Comparison of ENCODE assay signal across 1 cellular context in the genomic region with DNA sequence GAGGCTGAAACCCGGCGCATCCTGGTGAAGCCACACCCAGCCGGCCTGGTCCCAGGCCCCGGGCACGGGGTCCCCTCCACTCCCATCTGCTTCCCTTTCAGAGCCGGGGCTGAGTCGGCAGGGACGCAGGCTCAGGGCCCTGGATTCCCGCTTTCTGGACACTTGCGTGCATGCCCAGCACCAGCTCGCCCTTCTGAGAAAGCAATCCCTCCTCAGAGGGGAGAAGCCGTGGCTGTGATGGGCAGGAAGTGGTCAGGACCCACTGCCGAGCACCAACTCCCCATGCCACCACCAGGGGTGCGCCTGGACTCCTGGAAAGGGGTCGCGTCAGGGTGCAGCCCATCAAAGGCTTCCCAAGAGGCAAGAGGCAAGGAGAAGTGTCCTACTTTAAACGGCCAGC.
TF ChIP-seq lines count a peak whose summit lies in the region.

No MANE protein-coding gene starts in this region.

TF ChIP-seq in SK-N-SH, 30 proteins besides CTCF, POLR2A, EP300 and RAD21:
- TF ChIP-seq USF1 (IDR thresholded peaks at IDR 0.05; ENCODE audit: borderline replicate concordance, low read depth) (no peak), YY1 (IDR thresholded peaks at IDR 0.05; ENCODE audit: low read depth) (no peak), SMC3 (IDR thresholded peaks at IDR 0.05; ENCODE audit: low read depth, low read length) (no peak), MAX (IDR thresholded peaks at IDR 0.05; ENCODE audit: low read depth) (no peak), FOXJ3 (CRISPR knock-in tag; IDR thresholded peaks at IDR 0.05) (no peak), FOXM1 (IDR thresholded peaks at IDR 0.05; ENCODE audit: low read depth) (no peak), RFX5 (IDR thresholded peaks at IDR 0.05; ENCODE audit: low read length) (no peak), JUND (IDR thresholded peaks at IDR 0.05) (no peak), NFIC (IDR thresholded peaks at IDR 0.05; ENCODE audit: borderline replicate concordance) (no peak), ELF1 (IDR thresholded peaks at IDR 0.05) (no peak), CHD2 (IDR thresholded peaks at IDR 0.05; ENCODE audit: low read length, partially characterized antibody) (no peak), MEF2A (IDR thresholded peaks at IDR 0.05; ENCODE audit: borderline replicate concordance, low read depth) (no peak), SIN3A (IDR thresholded peaks at IDR 0.05; ENCODE audit: borderline replicate concordance, low read depth, low read length) (no peak), TCF12 (IDR thresholded peaks at IDR 0.05) (no peak)
- TF ChIP-seq, protein P1, sequence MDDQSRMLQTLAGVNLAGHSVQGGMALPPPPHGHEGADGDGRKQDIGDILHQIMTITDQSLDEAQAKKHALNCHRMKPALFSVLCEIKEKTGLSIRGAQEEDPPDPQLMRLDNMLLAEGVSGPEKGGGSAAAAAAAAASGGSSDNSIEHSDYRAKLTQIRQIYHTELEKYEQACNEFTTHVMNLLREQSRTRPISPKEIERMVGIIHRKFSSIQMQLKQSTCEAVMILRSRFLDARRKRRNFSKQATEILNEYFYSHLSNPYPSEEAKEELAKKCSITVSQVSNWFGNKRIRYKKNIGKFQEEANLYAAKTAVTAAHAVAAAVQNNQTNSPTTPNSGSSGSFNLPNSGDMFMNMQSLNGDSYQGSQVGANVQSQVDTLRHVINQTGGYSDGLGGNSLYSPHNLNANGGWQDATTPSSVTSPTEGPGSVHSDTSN (IDR thresholded peaks at IDR 0.05): no peak
- TF ChIP-seq, protein P2, sequence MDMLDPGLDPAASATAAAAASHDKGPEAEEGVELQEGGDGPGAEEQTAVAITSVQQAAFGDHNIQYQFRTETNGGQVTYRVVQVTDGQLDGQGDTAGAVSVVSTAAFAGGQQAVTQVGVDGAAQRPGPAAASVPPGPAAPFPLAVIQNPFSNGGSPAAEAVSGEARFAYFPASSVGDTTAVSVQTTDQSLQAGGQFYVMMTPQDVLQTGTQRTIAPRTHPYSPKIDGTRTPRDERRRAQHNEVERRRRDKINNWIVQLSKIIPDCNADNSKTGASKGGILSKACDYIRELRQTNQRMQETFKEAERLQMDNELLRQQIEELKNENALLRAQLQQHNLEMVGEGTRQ (IDR thresholded peaks at IDR 0.05; ENCODE audit: borderline replicate concordance, low read depth, low read length): no peak
- TF ChIP-seq, protein P3, sequence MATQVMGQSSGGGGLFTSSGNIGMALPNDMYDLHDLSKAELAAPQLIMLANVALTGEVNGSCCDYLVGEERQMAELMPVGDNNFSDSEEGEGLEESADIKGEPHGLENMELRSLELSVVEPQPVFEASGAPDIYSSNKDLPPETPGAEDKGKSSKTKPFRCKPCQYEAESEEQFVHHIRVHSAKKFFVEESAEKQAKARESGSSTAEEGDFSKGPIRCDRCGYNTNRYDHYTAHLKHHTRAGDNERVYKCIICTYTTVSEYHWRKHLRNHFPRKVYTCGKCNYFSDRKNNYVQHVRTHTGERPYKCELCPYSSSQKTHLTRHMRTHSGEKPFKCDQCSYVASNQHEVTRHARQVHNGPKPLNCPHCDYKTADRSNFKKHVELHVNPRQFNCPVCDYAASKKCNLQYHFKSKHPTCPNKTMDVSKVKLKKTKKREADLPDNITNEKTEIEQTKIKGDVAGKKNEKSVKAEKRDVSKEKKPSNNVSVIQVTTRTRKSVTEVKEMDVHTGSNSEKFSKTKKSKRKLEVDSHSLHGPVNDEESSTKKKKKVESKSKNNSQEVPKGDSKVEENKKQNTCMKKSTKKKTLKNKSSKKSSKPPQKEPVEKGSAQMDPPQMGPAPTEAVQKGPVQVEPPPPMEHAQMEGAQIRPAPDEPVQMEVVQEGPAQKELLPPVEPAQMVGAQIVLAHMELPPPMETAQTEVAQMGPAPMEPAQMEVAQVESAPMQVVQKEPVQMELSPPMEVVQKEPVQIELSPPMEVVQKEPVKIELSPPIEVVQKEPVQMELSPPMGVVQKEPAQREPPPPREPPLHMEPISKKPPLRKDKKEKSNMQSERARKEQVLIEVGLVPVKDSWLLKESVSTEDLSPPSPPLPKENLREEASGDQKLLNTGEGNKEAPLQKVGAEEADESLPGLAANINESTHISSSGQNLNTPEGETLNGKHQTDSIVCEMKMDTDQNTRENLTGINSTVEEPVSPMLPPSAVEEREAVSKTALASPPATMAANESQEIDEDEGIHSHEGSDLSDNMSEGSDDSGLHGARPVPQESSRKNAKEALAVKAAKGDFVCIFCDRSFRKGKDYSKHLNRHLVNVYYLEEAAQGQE (IDR thresholded peaks at IDR 0.05; ENCODE audit: low read depth, low read length): no peak
- TF ChIP-seq, protein P4, sequence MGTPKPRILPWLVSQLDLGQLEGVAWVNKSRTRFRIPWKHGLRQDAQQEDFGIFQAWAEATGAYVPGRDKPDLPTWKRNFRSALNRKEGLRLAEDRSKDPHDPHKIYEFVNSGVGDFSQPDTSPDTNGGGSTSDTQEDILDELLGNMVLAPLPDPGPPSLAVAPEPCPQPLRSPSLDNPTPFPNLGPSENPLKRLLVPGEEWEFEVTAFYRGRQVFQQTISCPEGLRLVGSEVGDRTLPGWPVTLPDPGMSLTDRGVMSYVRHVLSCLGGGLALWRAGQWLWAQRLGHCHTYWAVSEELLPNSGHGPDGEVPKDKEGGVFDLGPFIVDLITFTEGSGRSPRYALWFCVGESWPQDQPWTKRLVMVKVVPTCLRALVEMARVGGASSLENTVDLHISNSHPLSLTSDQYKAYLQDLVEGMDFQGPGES (IDR thresholded peaks at IDR 0.05; ENCODE audit: low read depth, low read length): no peak
